8 cellular contexts compared by ENCODE assay signal in genomic region chr10:125719173-125720001, GRCh38. TPM values are rescaled to one million over a fixed set of nuclear protein-coding genes. Genes with fewer than 3 reads are reported as not detected.
DNase-seq lines count a peak whose midpoint lies in the region; ATAC-seq, FAIRE-seq and TF ChIP-seq lines count a peak whose summit lies in the region.

EDRF1 (plus strand) TSS chr10:125719709; CDS start chr10:125719808, 99 bp downstream.

- H3K4me3 ChIP-seq in astrocyte of the cerebellum (ENCODE audit: low read depth, low read length) (peak within 1 kb of the TSS; percentile 100), hepatocyte (peak within 1 kb of the TSS; percentile 53)

- TF ChIP-seq CTCF in astrocyte of the cerebellum (IDR thresholded peaks at IDR 0.05; ENCODE audit: low read depth, low read length, missing control alignments) = no peak
- no peak for TF ChIP-seq CTCF in hepatocyte (IDR thresholded peaks at IDR 0.05; ENCODE audit: poor library complexity)

- no peaks in the 10 kb centered on the region for H3K9me2 ChIP-seq in hepatocyte (replicated peaks; ENCODE audit: insufficient read depth)

- H2AFZ ChIP-seq in hepatocyte = peak within 1 kb of the TSS; percentile 66

- no peaks in the 10 kb centered on the region for H4K20me1 ChIP-seq in hepatocyte (ENCODE audit: insufficient read depth, poor library complexity, severe bottlenecking)

- H3K79me2 ChIP-seq in hepatocyte = peaks cover 24% of the 10 kb centered on the region

- peak within 1 kb of the TSS; percentile 79 for H3K27ac ChIP-seq in hepatocyte

- H3K27me3 ChIP-seq in hepatocyte = no peaks in the 10 kb centered on the region

- H3K4me1 ChIP-seq in hepatocyte (ENCODE audit: insufficient read depth) = peaks cover 7% of the 10 kb centered on the region

- peak; percentile 99 for FAIRE-seq in GM18507 (lab: Jason Lieb, UNC)

- ATAC-seq in HG02981 (IDR thresholded peaks at IDR 0.05; ENCODE audit: unreplicated experiment) = peak; percentile 92

- H3K4me2 ChIP-seq in hepatocyte = peak within 1 kb of the TSS; percentile 87

- DNase-seq in GM18507 (ENCODE audit: extremely low spot score, insufficient read length, low read depth) (peak; percentile 88), NCI-H2029 treated with DMSO at 0.1 percent for 48 hours (lab: John Stamatoyannopoulos, UW) (peak; percentile 86), T-helper 9 cell (peak; percentile 97), astrocyte of the cerebellum (ENCODE audit: low read depth) (peak; percentile 96), hepatocyte (ENCODE audit: low spot score) (peak; percentile 100), renal cortical epithelial cell (ENCODE audit: low read depth) (peak; percentile 95), cortex of kidney (lab: John Stamatoyannopoulos, UW) (no peak)

- in situ Hi-C loops in astrocyte of the cerebellum (cut with HindIII; ENCODE audit: low sequenced_read_pairs) = no loop called here

- under 1% methylated on average over 66 of the region's 72 CpGs for WGBS in hepatocyte (ENCODE audit: low lambda C conversion rate, missing lambda C conversion rate)

- H3K36me3 ChIP-seq in hepatocyte (replicated peaks; ENCODE audit: insufficient read depth, low read depth) = no peaks in the 10 kb centered on the region

- H3K9me3 ChIP-seq in hepatocyte (ENCODE audit: low read depth) = no peaks in the 10 kb centered on the region

RNA-seq across cellular contexts. Expression of gene EDRF1, which starts in this region (rescaled TPM):
- total RNA-seq in hepatocyte (27.3 and 28.9 TPM in 2 replicates), renal cortical epithelial cell (17.0 and 23.2 TPM in 2 replicates)
- polyA plus RNA-seq in hepatocyte = 10.1 and 11.4 TPM in 2 replicates
